In the genomic region with DNA sequence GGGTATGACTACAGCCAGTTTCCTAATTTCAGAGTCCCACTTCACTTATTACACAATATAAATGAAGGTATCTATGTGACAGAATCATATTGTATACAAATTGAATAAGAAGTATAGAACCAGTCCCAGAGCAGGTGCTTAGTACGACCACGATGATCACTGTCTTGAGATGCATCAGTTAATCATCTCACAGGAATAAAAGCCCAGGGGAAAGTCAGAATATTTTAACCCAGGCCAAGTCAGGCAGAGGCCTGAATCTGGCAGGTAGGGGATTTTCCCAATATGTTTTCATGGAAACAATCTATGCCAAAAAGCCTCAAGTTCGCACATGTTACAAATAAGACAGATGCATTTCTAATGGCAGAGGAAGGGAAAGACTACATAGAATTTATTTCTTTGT, we compare ENCODE assay signal across 25 cellular contexts.
"Had no signal": no experiment of that assay in that cellular context is flagged by ENCODE, and none has a peak within 500 bp of the region (broad histone marks: within the 10 kb centered on the region; RNA-seq: fewer than 3 reads in every experiment).

No MANE protein-coding gene starts in this region.

- H3K4me1 Mint-ChIP-seq: brain had no signal

- H3K27ac ChIP-seq: cardiac muscle cell, SK-N-MC, VCaP had no signal

- FAIRE-seq: astrocyte, K562 had no signal

- H3K36me3 ChIP-seq: cardiac muscle cell had no signal

- DNase-seq: activated CD4-positive, CD25-positive, alpha-beta regulatory T cell; activated CD8-positive, alpha-beta memory T cell treated with anti-CD3 and anti-CD28 coated beads, Interleukin-2, amount 50 U/mL, for 4 hours; activated CD8-positive, alpha-beta T cell treated with anti-CD3 and anti-CD28 coated beads for 36 hours; activated effector memory CD4-positive, alpha-beta T cell treated with anti-CD3 and anti-CD28 coated beads, Interleukin-2, amount 50 U/mL, for 16 hours; activated T-cell treated with anti-CD3 and anti-CD28 coated beads, Interleukin-2, amount 50 U/mL, for 1 hour; amygdala; Kasumi-1; NCI-H1930; NCI-H2107; NCI-H2171 treated with DMSO at 0.1 percent for 48 hours; NCI-H226; NCI-H526 treated with DMSO at 0.1 percent for 48 hours; NCI-H82; OCI-M1; RPMI8226 had no signal

- H3K36me3 Mint-ChIP-seq: brain had no signal

- H3K27me3 Mint-ChIP-seq: activated CD8-positive, alpha-beta T cell treated with anti-CD3 and anti-CD28 coated beads for 36 hours; T-cell had no signal

- H3K4me3 Mint-ChIP-seq: activated CD8-positive, alpha-beta T cell treated with anti-CD3 and anti-CD28 coated beads for 36 hours; activated T-helper 1 cell treated with anti-CD3 and anti-CD28 coated beads, Interleukin-12 subunit alpha, Interleukin-12 subunit beta, Interleukin-2, Interleukin-4 antibody, amounts not matched to agents 30 ng/mL and 10 ng/mL and 1 ng/mL, durations not matched to agents 14 hours and 24 hours and 36 hours; brain had no signal

- H3K27me3 ChIP-seq: cardiac muscle cell had no signal

- ATAC-seq: activated CD8-positive, alpha-beta T cell treated with anti-CD3 and anti-CD28 coated beads for 36 hours; K562; Panc1; Right ventricle myocardium inferior had no signal

- H3K27ac Mint-ChIP-seq: brain had no signal

- H3K4me3 ChIP-seq: cardiac muscle cell, K562, SK-N-MC had no signal
